ENCODE assay signal across 2 cellular contexts in genomic region chr11:67409781-67410368, GRCh38.
TF ChIP-seq lines count a peak whose summit lies in the region.

No MANE protein-coding gene starts in this region.

TF ChIP-seq in H1, 55 proteins besides CTCF, POLR2A, EP300 and RAD21:
- TF ChIP-seq RXRA (IDR thresholded peaks at IDR 0.05; ENCODE audit: insufficient read depth, low read depth, low read length): no peak
- 0 out of 2 replicates have a peak, but pooled peaks have one; percentile 32 for TF ChIP-seq TAF1 (IDR thresholded peaks at IDR 0.05; ENCODE audit: low read depth, low read length)
- TF ChIP-seq SP1 (IDR thresholded peaks at IDR 0.05; ENCODE audit: low read depth, low read length): peak; percentile 25; the same call in 1 of the 2 replicates

TF ChIP-seq in SK-N-SH treated with all-trans-retinoic acid at 6 μM for 48 hours, 23 proteins besides CTCF, POLR2A, EP300 and RAD21:
- TF ChIP-seq PPARA (CRISPR knock-in tag; IDR thresholded peaks at IDR 0.05; ENCODE audit: borderline replicate concordance) (no peak), ZC3H10 (CRISPR knock-in tag; IDR thresholded peaks at IDR 0.05) (no peak), PATZ1 (CRISPR knock-in tag; IDR thresholded peaks at IDR 0.05; ENCODE audit: borderline replicate concordance) (no peak), ZNF70 (CRISPR knock-in tag; IDR thresholded peaks at IDR 0.05) (no peak), SNAI2 (CRISPR knock-in tag; IDR thresholded peaks at IDR 0.05) (no peak), ZFP30 (CRISPR knock-in tag; IDR thresholded peaks at IDR 0.05) (no peak), OSR1 (CRISPR knock-in tag; IDR thresholded peaks at IDR 0.05) (no peak), CSRNP3 (CRISPR knock-in tag; IDR thresholded peaks at IDR 0.05) (no peak), ARNTL (CRISPR knock-in tag; IDR thresholded peaks at IDR 0.05; ENCODE audit: borderline replicate concordance, low read depth) (no peak), ZFP3 (CRISPR knock-in tag; IDR thresholded peaks at IDR 0.05) (no peak), ZNF565 (CRISPR knock-in tag; conservative IDR thresholded peaks at IDR 0.05; ENCODE audit: low read depth) (no peak), BACH2 (CRISPR knock-in tag; IDR thresholded peaks at IDR 0.05; ENCODE audit: borderline replicate concordance) (no peak), CSDC2 (CRISPR knock-in tag; IDR thresholded peaks at IDR 0.05) (no peak), ESRRG (CRISPR knock-in tag; IDR thresholded peaks at IDR 0.05) (no peak), RARB (CRISPR knock-in tag; IDR thresholded peaks at IDR 0.05) (no peak), ZNF8 (CRISPR knock-in tag; IDR thresholded peaks at IDR 0.05) (no peak), POU6F1 (CRISPR knock-in tag; IDR thresholded peaks at IDR 0.05; ENCODE audit: borderline replicate concordance, low read depth) (no peak), TOX (CRISPR knock-in tag; IDR thresholded peaks at IDR 0.05; ENCODE audit: borderline replicate concordance) (no peak), TCF4 (CRISPR knock-in tag; IDR thresholded peaks at IDR 0.05; ENCODE audit: borderline replicate concordance) (no peak), TSHZ2 (CRISPR knock-in tag; IDR thresholded peaks at IDR 0.05) (no peak)
TF ChIP-seq in SK-N-SH treated with all-trans-retinoic acid at 6 μM for 48 hours: peak in this region for 0.
